ENCODE assay signal across 25 cellular contexts in genomic region chr5:89883967-89884366, GRCh38.
"Had no signal": no experiment of that assay in that cellular context is flagged by ENCODE, and none has a peak within 500 bp of the region (broad histone marks: within the 10 kb centered on the region; RNA-seq: fewer than 3 reads in every experiment).

No MANE protein-coding gene starts in this region.

- H3K27ac Mint-ChIP-seq: activated CD8-positive, alpha-beta T cell treated with anti-CD3 and anti-CD28 coated beads, Interleukin-2, amount 10 ng/mL, durations not matched to agents 7 days and 5 days; activated naive CD8-positive, alpha-beta T cell treated with anti-CD3 and anti-CD28 coated beads, Interleukin-2, amount 10 ng/mL, durations not matched to agents 7 days and 5 days; T-cell; WTC11 had no signal

- H3K27me3 Mint-ChIP-seq: activated naive CD8-positive, alpha-beta T cell treated with anti-CD3 and anti-CD28 coated beads, Interleukin-2, amount 10 ng/mL, durations not matched to agents 7 days and 5 days; T-cell had no signal

- H3K9me3 Mint-ChIP-seq: activated naive CD8-positive, alpha-beta T cell treated with anti-CD3 and anti-CD28 coated beads, Interleukin-2, amount 10 ng/mL, durations not matched to agents 7 days and 5 days; WTC11 had no signal

- H3K27ac ChIP-seq: adrenal gland, breast epithelium, colonic mucosa, PC-9 had no signal

- H3K4me1 Mint-ChIP-seq: activated naive CD8-positive, alpha-beta T cell treated with anti-CD3 and anti-CD28 coated beads, Interleukin-2, amount 10 ng/mL, durations not matched to agents 7 days and 5 days; T-cell; WTC11 had no signal

- H3K36me3 Mint-ChIP-seq: activated naive CD8-positive, alpha-beta T cell treated with anti-CD3 and anti-CD28 coated beads, Interleukin-2, amount 10 ng/mL, durations not matched to agents 7 days and 5 days; T-cell; WTC11 had no signal

- H3K4me1 ChIP-seq: adrenal gland, breast epithelium, colonic mucosa had no signal

- H2AFZ ChIP-seq: PC-9 had no signal

- H3K4me2 ChIP-seq: PC-9 had no signal

- H3K27me3 ChIP-seq: adrenal gland, breast epithelium, colonic mucosa had no signal

- H3K4me3 Mint-ChIP-seq: activated CD8-positive, alpha-beta T cell treated with anti-CD3 and anti-CD28 coated beads, Interleukin-2, amount 10 ng/mL, durations not matched to agents 7 days and 5 days; activated naive CD8-positive, alpha-beta T cell treated with anti-CD3 and anti-CD28 coated beads, Interleukin-2, amount 10 ng/mL, durations not matched to agents 7 days and 5 days; T-cell; WTC11 had no signal

- ATAC-seq: activated CD8-positive, alpha-beta T cell treated with anti-CD3 and anti-CD28 coated beads, Interleukin-2, amount 10 ng/mL, durations not matched to agents 7 days and 5 days; T-cell; WTC11 had no signal

- H3K4me3 ChIP-seq: adrenal gland, breast epithelium, colonic mucosa, PC-9 had no signal

- DNase-seq: activated CD4-positive, alpha-beta T cell treated with anti-CD3 and anti-CD28 coated beads for 48 hours; activated CD4-positive, alpha-beta T cell treated with anti-CD3 and anti-CD28 coated beads, Interleukin-2, amount 50 U/mL, for 4 hours; activated CD4-positive, CD25-positive, alpha-beta regulatory T cell treated with anti-CD3 and anti-CD28 coated beads, Interleukin-2, amount 50 U/mL, for 72 hours; activated CD8-positive, alpha-beta memory T cell treated with anti-CD3 and anti-CD28 coated beads, Interleukin-2, amount 50 U/mL, for 48 hours; activated CD8-positive, alpha-beta T cell treated with anti-CD3 and anti-CD28 coated beads, Interleukin-2, amount 10 ng/mL, durations not matched to agents 7 days and 5 days; activated naive CD4-positive, alpha-beta T cell treated with anti-CD3 and anti-CD28 coated beads, Interleukin-2, amount 50 U/mL, for 16 hours; activated naive CD8-positive, alpha-beta T cell treated with anti-CD3 and anti-CD28 coated beads, Interleukin-2, amount 10 ng/mL, durations not matched to agents 7 days and 5 days; activated T-cell treated with anti-CD3 and anti-CD28 coated beads, Interleukin-2, amount 50 U/mL, for 1 hour; adrenal gland; aorta; caudate nucleus; colonic mucosa; Karpas-422; NCI-H1092 treated with DMSO at 0.1 percent for 48 hours; NCI-H1436 treated with DMSO at 0.1 percent for 48 hours; NCI-H187; NCI-H2081; NCI-H446; PC-9; SHP77 treated with DMSO at 0.1 percent for 48 hours; T-cell; T-helper 2 cell; T1000 had no signal
